8 cellular contexts compared by ENCODE assay signal in genomic region chr4:80197601-80198444, GRCh38. TPM values are rescaled to one million over a fixed set of nuclear protein-coding genes. Genes with fewer than 3 reads are reported as not detected.
DNase-seq lines count a peak whose midpoint lies in the region; ATAC-seq and FAIRE-seq lines count a peak whose summit lies in the region.

No MANE protein-coding gene starts in this region.

- H3K36me3 ChIP-seq in BLaER1 treated with 17β-estradiol and CSF1 and Interleukin-3, amounts not matched to agents 10 nM and 100 nM, result peaks cover 0 to 9% (median 0%) of the 10 kb centered on the region in 11 experiments; a peak in 3 of 22 replicates
- H3K36me3 ChIP-seq in HUES64 (ENCODE audit: insufficient read depth, low read length) (no peaks in the 10 kb centered on the region), muscle layer of duodenum (ENCODE audit: control insufficient read depth in 1 of 2, insufficient read depth in 2 of 2, low read length in 2 of 2) (peaks cover 0 to 4% of the 10 kb centered on the region in 2 donors)

- no peak for ATAC-seq in HG03139 (IDR thresholded peaks at IDR 0.05; ENCODE audit: unreplicated experiment)
- no peak for ATAC-seq in GM21447 (IDR thresholded peaks at IDR 0.05; ENCODE audit: unreplicated experiment)
- ATAC-seq in GM18517 (IDR thresholded peaks at IDR 0.05; ENCODE audit: unreplicated experiment), result no peak

- H3K4me3 ChIP-seq in BLaER1 treated with 17β-estradiol and CSF1 and Interleukin-3, amounts not matched to agents 10 nM and 100 nM, result peak overlapping the region; percentile 59 to 71 (median 65)
- H3K4me3 ChIP-seq in HUES64 (ENCODE audit: low read length) (peak overlapping the region; percentile 33), muscle layer of duodenum (ENCODE audit: low read depth in 1 of 2, low read length in 2 of 2) (peak overlapping the region; percentile 52 to 55)

- under 1% methylated on average over 45 of the region's 45 CpGs for WGBS in HUES64

- peaks cover 43 to 75% (median 55%) of the 10 kb centered on the region in 10 experiments for H3K4me1 ChIP-seq in BLaER1 treated with 17β-estradiol and CSF1 and Interleukin-3, amounts not matched to agents 10 nM and 100 nM
- H3K4me1 ChIP-seq in HUES64 (ENCODE audit: insufficient read depth, low read length), result peaks cover 22% of the 10 kb centered on the region
- peaks cover 0 to 14% of the 10 kb centered on the region in 2 donors for H3K4me1 ChIP-seq in muscle layer of duodenum (ENCODE audit: control insufficient read depth in 1 of 2, insufficient read depth in 2 of 2, low read length in 2 of 2)

- DNase-seq in caudate nucleus (lab: John Stamatoyannopoulos, UW) (peak in 15 of 61 donors; percentile 9 to 55 (median 34)), urothelium cell line (ENCODE audit: low spot score) (no peak)

- H3K27me3 ChIP-seq in BLaER1 treated with 17β-estradiol and CSF1 and Interleukin-3, amounts not matched to agents 10 nM and 100 nM, result peaks cover 17 to 78% (median 67%) of the 10 kb centered on the region in 11 experiments; a peak in 21 of 22 replicates
- H3K27me3 ChIP-seq in HUES64 (ENCODE audit: insufficient read depth, low read length) (peaks cover 100% of the 10 kb centered on the region), muscle layer of duodenum (ENCODE audit: low read depth, low read length) (peaks cover 10% of the 10 kb centered on the region)

- H4K20me1 ChIP-seq in BLaER1 treated with 17β-estradiol and CSF1 and Interleukin-3, amounts not matched to agents 10 nM and 100 nM, result peaks cover 0 to 33% (median 6%) of the 10 kb centered on the region in 11 experiments; a peak in 11 of 22 replicates

- H3K9ac ChIP-seq in BLaER1 treated with 17β-estradiol and CSF1 and Interleukin-3, amounts not matched to agents 10 nM and 100 nM, result peak overlapping the region; percentile 55 to 80 (median 76)
- H3K9ac ChIP-seq in HUES64 (ENCODE audit: low read depth, low read length), result no peak overlapping the region

- no peaks in the 10 kb centered on the region for H3K9me3 ChIP-seq in BLaER1 treated with 17β-estradiol and CSF1 and Interleukin-3, amounts not matched to agents 10 nM and 100 nM (replicated peaks in 1 of 11)
- H3K9me3 ChIP-seq in HUES64 (ENCODE audit: insufficient read depth, low read depth, low read length) (no peaks in the 10 kb centered on the region), muscle layer of duodenum (ENCODE audit: control insufficient read depth in 1 of 2, low read length in 2 of 2) (no peaks in the 10 kb centered on the region)

- no peak for FAIRE-seq in urothelium cell line (lab: Jason Lieb, UNC)

- peak overlapping the region; percentile 3 to 77 (median 56); a peak in 15 of 22 replicates for H3K27ac ChIP-seq in BLaER1 treated with 17β-estradiol and CSF1 and Interleukin-3, amounts not matched to agents 10 nM and 100 nM
- H3K27ac ChIP-seq in HUES64 (ENCODE audit: low read depth, low read length) (no peak overlapping the region), caudate nucleus (ENCODE audit: low read depth, low read length) (peak overlapping the region; percentile 90), muscle layer of duodenum (ENCODE audit: low read length) (no peak overlapping the region)

- peak overlapping the region; percentile 87 to 99 (median 95) for H3K4me2 ChIP-seq in BLaER1 treated with 17β-estradiol and CSF1 and Interleukin-3, amounts not matched to agents 10 nM and 100 nM

RNA-seq across cellular contexts. Expression of gene PRDM8, which starts 0.5 kb away (rescaled TPM):
- polyA plus RNA-seq in HUES64 (2013, experiment 1 of 2), result 0.35 TPM
- polyA plus RNA-seq in HUES64 (2013, experiment 2 of 2), result 0.06 TPM

Comparison
In these comparisons a context has a peak if more than half of its experiments do, and no peak if none do; other contexts are left out.
1. H3K27ac ChIP-seq: peak in BLaER1 treated with 17β-estradiol and CSF1 and Interleukin-3, amounts not matched to agents 10 nM and 100 nM (11 of 11) and caudate nucleus (single experiment); none in HUES64 (single experiment) and muscle layer of duodenum (single experiment).
2. Peak in every context shown above with its lines, with median percentiles within 50 percentile points of each other: H3K4me3 ChIP-seq.